1 cellular context compared by ENCODE assay signal in genomic region chr10:22263106-22263505, GRCh38.
TF ChIP-seq lines count a peak whose summit lies in the region.

No MANE protein-coding gene starts in this region.

TF ChIP-seq in H1, 55 proteins besides CTCF, POLR2A, EP300 and RAD21:
- no peak for TF ChIP-seq GABPA (IDR thresholded peaks at IDR 0.05; ENCODE audit: borderline replicate concordance, insufficient read depth, low read length)
- no peak for TF ChIP-seq RNF2 (IDR thresholded peaks at IDR 0.05; ENCODE audit: borderline replicate concordance, low read depth, low read length, missing control alignments, poor library complexity, severe bottlenecking)
- no peak for TF ChIP-seq CHD7 (IDR thresholded peaks at IDR 0.05; ENCODE audit: insufficient replicate concordance, low read length)
- TF ChIP-seq HDAC2 (IDR thresholded peaks at IDR 0.05; ENCODE audit: borderline replicate concordance in 1 of 2, low read depth in 2 of 2, low read length in 2 of 2): no peak
- no peak for TF ChIP-seq CREB1 (IDR thresholded peaks at IDR 0.05)
- no peak for TF ChIP-seq BCL11A (IDR thresholded peaks at IDR 0.05; ENCODE audit: low read depth in 2 of 2, low read length in 2 of 2)
- no peak for TF ChIP-seq KDM4A (IDR thresholded peaks at IDR 0.05; ENCODE audit: low read depth, low read length, severe bottlenecking)
- no peak for TF ChIP-seq CHD1 (IDR thresholded peaks at IDR 0.05; ENCODE audit: low read depth, low read length)
- TF ChIP-seq BRCA1 (IDR thresholded peaks at IDR 0.05; ENCODE audit: low read depth, low read length): no peak
